12 cellular contexts compared by ENCODE assay signal in the genomic region with DNA sequence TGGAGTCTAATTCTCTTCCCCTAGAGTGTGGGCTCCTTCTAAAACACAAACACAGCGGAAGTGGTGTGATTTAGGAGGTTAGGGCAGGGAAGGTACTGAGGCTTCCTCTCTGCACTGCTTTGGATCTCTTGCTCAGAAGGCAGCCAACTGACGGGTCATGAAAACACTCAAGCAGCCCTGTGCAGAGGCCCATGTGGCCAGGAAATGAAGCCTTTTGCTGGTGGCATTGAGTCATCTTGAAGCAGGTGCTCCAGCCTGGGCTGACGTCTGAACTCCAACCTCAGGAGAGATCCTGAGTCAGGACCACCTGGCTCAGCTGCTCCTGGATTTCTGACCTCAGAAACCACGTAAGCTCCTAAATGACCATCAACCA.
DNase-seq lines count a peak whose midpoint lies in the region; ATAC-seq, FAIRE-seq and TF ChIP-seq lines count a peak whose summit lies in the region.
"Had no signal": no experiment of that assay in that cellular context is flagged by ENCODE, and none has a peak within 500 bp of the region (broad histone marks: within the 10 kb centered on the region; RNA-seq: fewer than 3 reads in every experiment).

No MANE protein-coding gene starts in this region.

- H2BK12ac ChIP-seq in neuronal stem cell (ENCODE audit: low read length), result no peak overlapping the region

- H3K18ac ChIP-seq in neuronal stem cell (ENCODE audit: low read length), result no peak overlapping the region

- H3K27me3 ChIP-seq in neuronal stem cell (ENCODE audit: control insufficient read depth in 3 of 3, insufficient read depth in 3 of 3, low read depth in 1 of 3, low read length in 3 of 3), result peaks cover 0 to 34% (median 0%) of the 10 kb centered on the region in 3 experiments
- no peaks in the 10 kb centered on the region for H3K27me3 ChIP-seq in breast epithelium

- no peak overlapping the region for H4K8ac ChIP-seq in neuronal stem cell (ENCODE audit: low read depth, low read length)

- no peak overlapping the region for H3K4ac ChIP-seq in neuronal stem cell (ENCODE audit: low read length)

- H2BK15ac ChIP-seq in neuronal stem cell (ENCODE audit: low read length), result peak overlapping the region; percentile 69

- no peak overlapping the region for H2AFZ ChIP-seq in neuronal stem cell (ENCODE audit: low read length)

- intact Hi-C loops in breast epithelium (cut with DNase I; ENCODE audit: low total_unique reads), result no loop called here

- no peak overlapping the region for H3K14ac ChIP-seq in neuronal stem cell (ENCODE audit: low read length)

- FAIRE-seq in RCC 7860 (lab: Jason Lieb, UNC), result no peak

- no peaks in the 10 kb centered on the region for H3K9me3 Mint-ChIP-seq in T-helper 2 cell treated with Interferon-gamma antibody and Interleukin-4, amounts not matched to agents 5 μg/mL and 100 μg/mL, for 36 hours
- H3K9me3 Mint-ChIP-seq: nephron progenitor cell had no signal

- peaks cover 45% of the 10 kb centered on the region for H3K4me1 Mint-ChIP-seq in T-helper 2 cell treated with Interferon-gamma antibody and Interleukin-4, amounts not matched to agents 5 μg/mL and 100 μg/mL, for 36 hours (ENCODE audit: low read depth)

- DNase-seq in HCEC 1CT (peak; percentile 1), neuronal stem cell (ENCODE audit: low spot score) (no peak), RCC 7860 (ENCODE audit: low spot score) (no peak), breast epithelium (ENCODE audit: low spot score in 2 of 2) (no peak), NCI-H1694 treated with DMSO at 0.1 percent for 48 hours (lab: John Stamatoyannopoulos, UW) (no peak)
- DNase-seq in T-helper 2 cell treated with Interferon-gamma antibody and Interleukin-4, amounts not matched to agents 5 μg/mL and 100 μg/mL, for 36 hours (ENCODE audit: low spot score), result peak; percentile 62
- DNase-seq in activated T-helper 1 cell treated with anti-CD3 and anti-CD28 coated beads, Interleukin-2, amount 50 U/mL, for 16 hours (ENCODE audit: low read depth in 1 of 2, low spot score in 1 of 2), result peak; percentile 5 to 26
- DNase-seq: effector CD8-positive, alpha-beta T cell; NCI-H2029; nephron progenitor cell had no signal

- no peak overlapping the region for H2BK120ac ChIP-seq in neuronal stem cell (ENCODE audit: low read depth, low read length)

- H2AK5ac ChIP-seq in neuronal stem cell (ENCODE audit: low read depth, low read length), result peak overlapping the region; percentile 60

- no peaks in the 10 kb centered on the region for H3K36me3 Mint-ChIP-seq in T-helper 2 cell treated with Interferon-gamma antibody and Interleukin-4, amounts not matched to agents 5 μg/mL and 100 μg/mL, for 36 hours (ENCODE audit: low read depth)

- H3K4me3 Mint-ChIP-seq in T-helper 2 cell treated with Interferon-gamma antibody and Interleukin-4, amounts not matched to agents 5 μg/mL and 100 μg/mL, for 36 hours, result peak overlapping the region; percentile 68
- H3K4me3 Mint-ChIP-seq: nephron progenitor cell had no signal

- H3K9me3 ChIP-seq in neuronal stem cell (replicated peaks in 1 of 2; ENCODE audit: control insufficient read depth in 2 of 2, insufficient read depth in 1 of 2, low read depth in 1 of 2, low read length in 2 of 2) (no peaks in the 10 kb centered on the region), breast epithelium (no peaks in the 10 kb centered on the region)

- H3K36me3 ChIP-seq in neuronal stem cell (replicated peaks in 1 of 2; ENCODE audit: control insufficient read depth in 2 of 2, insufficient read depth in 2 of 2, low read length in 2 of 2), result no peaks in the 10 kb centered on the region
- H3K36me3 ChIP-seq in breast epithelium, result no peaks in the 10 kb centered on the region

- peak overlapping the region; percentile 92 for H3K27ac Mint-ChIP-seq in T-helper 2 cell treated with Interferon-gamma antibody and Interleukin-4, amounts not matched to agents 5 μg/mL and 100 μg/mL, for 36 hours
- H3K27ac Mint-ChIP-seq: nephron progenitor cell had no signal

- H3K79me1 ChIP-seq in neuronal stem cell (ENCODE audit: low read depth, low read length), result no peaks in the 10 kb centered on the region

- no peak overlapping the region for H3K4me3 ChIP-seq in neuronal stem cell (ENCODE audit: low read length in 2 of 2)
- no peak overlapping the region for H3K4me3 ChIP-seq in breast epithelium

- no peak for TF ChIP-seq CTCF in breast epithelium (IDR thresholded peaks at IDR 0.05)

- no peak overlapping the region for H3K23ac ChIP-seq in neuronal stem cell (ENCODE audit: low read depth, low read length, poor library complexity)

- H3K27ac ChIP-seq in neuronal stem cell (replicated peaks; ENCODE audit: low read length), result no peak overlapping the region
- H3K27ac ChIP-seq in breast epithelium, result no peak overlapping the region
- H3K27ac ChIP-seq: C4-2B had no signal

- WGBS in neuronal stem cell (ENCODE audit: extremely low coverage in 2 of 2, insufficient read length in 2 of 2, insufficient replicate concordance in 1 of 2), 2 donors, result no CpG with 5 or more reads among the region's 4 CpGs

- no peak for ATAC-seq in HG02938 (IDR thresholded peaks at IDR 0.05; ENCODE audit: unreplicated experiment)

- peaks cover 0 to 10% of the 10 kb centered on the region in 2 donors for H3K4me1 ChIP-seq in neuronal stem cell (ENCODE audit: control insufficient read depth in 2 of 2, insufficient read depth in 1 of 2, low read depth in 1 of 2, low read length in 2 of 2)
- no peaks in the 10 kb centered on the region for H3K4me1 ChIP-seq in breast epithelium

- no peak overlapping the region for H4K91ac ChIP-seq in neuronal stem cell (ENCODE audit: low read depth, low read length, poor library complexity)

- no peak overlapping the region for H2BK5ac ChIP-seq in neuronal stem cell (ENCODE audit: low read length)

- no peak for TF ChIP-seq POLR2A in breast epithelium (IDR thresholded peaks at IDR 0.05)

- no peaks in the 10 kb centered on the region for H3K27me3 Mint-ChIP-seq in T-helper 2 cell treated with Interferon-gamma antibody and Interleukin-4, amounts not matched to agents 5 μg/mL and 100 μg/mL, for 36 hours (ENCODE audit: low read depth)

- no peak overlapping the region for H3K4me2 ChIP-seq in neuronal stem cell (ENCODE audit: insufficient read depth, low read length, poor library complexity, severe bottlenecking)

- no peak overlapping the region for H3K9ac ChIP-seq in neuronal stem cell (ENCODE audit: low read depth, low read length, poor library complexity)

Comparison
In these comparisons a context has a peak if more than half of its experiments do, and no peak if none do; other contexts are left out.
1. DNase-seq: peak in HCEC 1CT (single experiment), T-helper 2 cell treated with Interferon-gamma antibody and Interleukin-4, amounts not matched to agents 5 μg/mL and 100 μg/mL, for 36 hours (single experiment) and activated T-helper 1 cell treated with anti-CD3 and anti-CD28 coated beads, Interleukin-2, amount 50 U/mL, for 16 hours (2 of 2); none in neuronal stem cell (single experiment), RCC 7860 (single experiment), breast epithelium (0 of 2) and NCI-H1694 treated with DMSO at 0.1 percent for 48 hours (single experiment).